8 cellular contexts compared by ENCODE assay signal in the genomic region with DNA sequence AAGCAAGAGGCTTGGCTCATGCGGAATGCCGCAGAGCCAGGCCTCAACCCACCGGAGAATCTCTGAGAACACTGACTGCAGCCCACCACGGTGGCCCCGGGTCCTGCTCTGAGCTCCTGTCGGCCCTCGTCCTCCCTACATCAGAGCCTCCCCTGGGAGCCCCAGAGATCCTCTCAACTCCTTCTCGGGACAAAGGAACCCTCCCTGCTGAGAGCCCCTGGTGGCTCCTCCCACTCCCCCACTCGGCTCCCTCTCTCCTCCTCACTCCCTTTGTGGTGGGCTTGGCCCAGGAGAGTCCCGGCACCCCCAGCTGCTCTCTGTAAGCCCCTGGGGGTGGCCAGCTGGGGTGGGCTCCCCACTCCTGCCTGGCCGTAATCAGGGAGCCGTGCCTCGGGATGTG. TPM values are rescaled to one million over a fixed set of nuclear protein-coding genes. Genes with fewer than 3 reads are reported as not detected.
DNase-seq lines count a peak whose midpoint lies in the region; ATAC-seq and TF ChIP-seq lines count a peak whose summit lies in the region.

No MANE protein-coding gene starts in this region.

- H3K4me1 ChIP-seq in A673 (ENCODE audit: insufficient read depth, low read length, poor library complexity, severe bottlenecking) (peaks cover 58% of the 10 kb centered on the region), Peyer's patch (peaks cover 24 to 55% (median 29%) of the 10 kb centered on the region in 4 donors), ovary (ENCODE audit: insufficient read depth) (peaks cover 21% of the 10 kb centered on the region)

- WGBS in ovary, 3 donors = 11 to 17% (median 15%) methylated on average over 13 of the region's 13 CpGs

- peak overlapping the region; percentile 97 for H3K27ac ChIP-seq in A673 (ENCODE audit: low read depth, low read length, poor library complexity, severe bottlenecking)
- peak overlapping the region; percentile 77 to 95 (median 84) for H3K27ac ChIP-seq in Peyer's patch
- peak overlapping the region; percentile 11 to 50 for H3K27ac ChIP-seq in ovary

- TSS peak; percentile 87 for BruUV-seq in A673 (replicated peaks; lab: Mats Ljungman, UMichigan)

- H3K27me3 ChIP-seq in A673 (replicated peaks; ENCODE audit: insufficient read depth, low read depth, low read length, poor library complexity) (no peaks in the 10 kb centered on the region), Peyer's patch (no peaks in the 10 kb centered on the region), ovary (no peaks in the 10 kb centered on the region)

- TF ChIP-seq CTCF in A673 (conservative IDR thresholded peaks at IDR 0.05; ENCODE audit: low read depth, low read length) = no peak
- TF ChIP-seq CTCF in Peyer's patch (IDR thresholded peaks at IDR 0.05) = no peak
- no peak for TF ChIP-seq CTCF in epithelial cell of esophagus (IDR thresholded peaks at IDR 0.05; ENCODE audit: insufficient read depth, low read depth, low read length, missing control alignments)
- TF ChIP-seq CTCF in ovary (IDR thresholded peaks at IDR 0.05) = no peak

- intact Hi-C loops in A673 (cut with micrococcal nuclease; ENCODE audit: unreplicated experiment) = no loop called here
- intact Hi-C loops in ovary (cut with DNase I) = no loop called here

- TF ChIP-seq EP300 in ovary (IDR thresholded peaks at IDR 0.05) = no peak

- TF ChIP-seq POLR2A in Peyer's patch (IDR thresholded peaks at IDR 0.05) (no peak), ovary (IDR thresholded peaks at IDR 0.05) (no peak)

- peak; percentile 8 for ATAC-seq in GM19397 (IDR thresholded peaks at IDR 0.05; ENCODE audit: unreplicated experiment)

- POLR2A ChIA-PET in A673 (lab: Charles Lee; ENCODE audit: low non-redundant PET) = interaction anchor here (0.5 to 0.9 kb wide), 4 partner anchors 48 to 1062 kb away, joined by 3 to 9 read pairs (median 4); a partner anchor contains a TSS

- DNase-seq in A673 (ENCODE audit: low spot score) = peak; percentile 95
- peak in 1 of 3 donors; percentile 22 for DNase-seq in Peyer's patch
- DNase-seq in epithelial cell of esophagus (ENCODE audit: low read depth) = no peak
- peak in 3 of 5 donors; percentile 48 to 63 (median 60) for DNase-seq in ovary
- DNase-seq in cortex of kidney (lab: John Stamatoyannopoulos, UW) = no peak
- no peak for DNase-seq in GF-D8 (lab: John Stamatoyannopoulos, UW)
- no peak for DNase-seq in effector CD8-positive, alpha-beta T cell (lab: John Stamatoyannopoulos, UW)

- H3K9me3 ChIP-seq in A673 (ENCODE audit: low read depth, low read length, poor library complexity, severe bottlenecking) (no peaks in the 10 kb centered on the region), Peyer's patch (no peaks in the 10 kb centered on the region), ovary (no peaks in the 10 kb centered on the region)

- CTCF ChIA-PET in A673 (lab: Charles Lee) = interaction anchor here (0.6 to 2.9 kb wide), 2 partner anchors 13 to 197 kb away, joined by 3 to 9 read pairs; no protein-coding TSS in a partner anchor

- H3K4me3 ChIP-seq in A673 (ENCODE audit: low read depth, low read length, poor library complexity, severe bottlenecking) (peak overlapping the region; percentile 41), Peyer's patch (peak overlapping the region; percentile 43 to 60 (median 54)), epithelial cell of esophagus (ENCODE audit: low read length) (peak overlapping the region; percentile 41), ovary (peak overlapping the region; percentile 72)

- no peaks in the 10 kb centered on the region for H3K36me3 ChIP-seq in A673 (ENCODE audit: insufficient read depth, low read length, poor library complexity, severe bottlenecking)
- H3K36me3 ChIP-seq in Peyer's patch = no peaks in the 10 kb centered on the region
- H3K36me3 ChIP-seq in ovary = no peaks in the 10 kb centered on the region

RNA-seq across cellular contexts. Expression of a gene that starts 11.1 kb away (rescaled TPM):
- total RNA-seq in A673 (2021) (70.9 and 74.2 TPM in 2 replicates), Peyer's patch (100 to 1,000 TPM; 137 to 287 (median 203) TPM), ovary (10 to 100 TPM; 15.1 to 40.7 (median 22.2) TPM)
- 10 to 100 TPM in 1 of 2 donors, 1 to 10 TPM in 1; 6.3 to 18.4 TPM for polyA plus RNA-seq in ovary

RNA-seq across cellular contexts. Expression of a gene that starts 45.7 kb away (rescaled TPM):
- total RNA-seq in A673 (2021) (0.37 and 0.52 TPM in 2 replicates), Peyer's patch (10 to 100 TPM; 11.0 to 18.6 (median 17.1) TPM), ovary (1 to 10 TPM; 2.6 to 9.8 (median 3.8) TPM)
- polyA plus RNA-seq in ovary = 1 to 10 TPM; 4.1 to 4.9 TPM

Comparison
In these comparisons a context has a peak if more than half of its experiments do, and no peak if none do; other contexts are left out.
1. DNase-seq: peak in A673 (single experiment) and ovary (3 of 5); none in epithelial cell of esophagus (single experiment), cortex of kidney (single experiment), GF-D8 (single experiment) and effector CD8-positive, alpha-beta T cell (single experiment).
2. H3K27ac ChIP-seq: peak in every context shown above with its lines; median percentile 97 in A673; 84 in Peyer's patch; 30 in ovary.
3. Peak in every context shown above with its lines, with median percentiles within 50 percentile points of each other: H3K4me3 ChIP-seq.